Comparison of ENCODE assay signal across 2 cellular contexts in the genomic region with DNA sequence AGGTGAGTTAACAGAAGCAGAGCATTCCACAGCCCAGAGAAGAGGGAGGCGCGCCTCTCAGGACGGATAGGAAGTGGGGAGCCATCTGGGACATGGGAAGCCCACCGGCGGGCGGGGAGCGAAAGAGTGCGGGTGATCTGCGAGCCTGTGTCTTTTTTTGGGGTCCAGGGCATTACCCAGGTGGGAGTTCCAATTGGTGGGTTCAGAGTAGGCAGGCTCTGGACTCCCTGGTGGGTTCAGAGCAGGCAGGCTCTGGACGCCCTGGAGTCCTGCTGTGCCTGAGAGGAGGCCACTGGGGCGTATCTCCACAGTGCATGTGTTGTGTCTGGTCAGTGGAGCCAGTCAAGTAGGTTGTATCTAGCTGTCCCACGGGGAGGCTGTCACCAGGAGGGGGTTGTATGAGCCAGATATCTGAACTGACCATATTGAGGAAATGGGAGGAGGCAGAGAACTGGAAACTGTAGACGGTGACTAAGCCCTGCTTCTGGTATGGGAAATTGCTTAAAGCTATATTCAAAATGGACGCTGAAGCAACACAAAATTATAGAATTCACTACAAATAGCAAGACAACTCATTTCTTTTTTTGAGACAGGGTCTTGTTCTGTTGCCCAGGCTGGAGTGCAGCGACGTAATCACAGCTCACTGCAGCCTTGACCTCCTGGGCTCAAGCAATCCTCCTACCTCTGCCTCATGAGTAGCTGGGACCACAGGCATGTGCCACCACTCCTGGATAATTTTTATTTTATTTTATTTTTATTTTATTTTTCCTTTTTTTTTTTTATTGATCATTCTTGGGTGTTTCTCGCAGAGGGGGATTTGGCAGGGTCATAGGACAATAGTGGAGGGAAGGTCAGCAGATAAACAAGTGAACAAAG.
TF ChIP-seq lines count a peak whose summit lies in the region.

No MANE protein-coding gene starts in this region.

TF ChIP-seq in GM12878, 131 proteins besides CTCF, POLR2A, EP300 and RAD21 (continues in another document):
- TF ChIP-seq TBL1XR1 (IDR thresholded peaks at IDR 0.05; ENCODE audit: low read depth, low read length) (no peak), ZNF207 (IDR thresholded peaks at IDR 0.05; ENCODE audit: borderline replicate concordance) (no peak), IKZF1 (conservative IDR thresholded peaks at IDR 0.05) (no peak; the same call in 1 of the 2 replicates), ZNF217 (IDR thresholded peaks at IDR 0.05) (no peak), SREBF2 (IDR thresholded peaks at IDR 0.05; ENCODE audit: low read length) (no peak), RB1 (IDR thresholded peaks at IDR 0.05; ENCODE audit: borderline replicate concordance) (no peak), ZNF274 (IDR thresholded peaks at IDR 0.05; ENCODE audit: insufficient read depth, insufficient read length) (no peak), HDAC2 (IDR thresholded peaks at IDR 0.05) (no peak), MEF2A (IDR thresholded peaks at IDR 0.05; ENCODE audit: insufficient read depth, low read depth, low read length) (no peak), BMI1 (IDR thresholded peaks at IDR 0.05; ENCODE audit: borderline replicate concordance) (no peak), LARP7 (IDR thresholded peaks at IDR 0.05) (no peak), SMC3 (IDR thresholded peaks at IDR 0.05; ENCODE audit: borderline replicate concordance, low read length) (no peak), POLR2AphosphoS2 (IDR thresholded peaks at IDR 0.05; ENCODE audit: low read depth, low read length) (no peak), IKZF2 (IDR thresholded peaks at IDR 0.05) (0 out of 4 replicates have a peak, but pooled peaks have one; percentile 21 to 24), ZNF24 (IDR thresholded peaks at IDR 0.05) (no peak)
- TF ChIP-seq, protein P1, sequence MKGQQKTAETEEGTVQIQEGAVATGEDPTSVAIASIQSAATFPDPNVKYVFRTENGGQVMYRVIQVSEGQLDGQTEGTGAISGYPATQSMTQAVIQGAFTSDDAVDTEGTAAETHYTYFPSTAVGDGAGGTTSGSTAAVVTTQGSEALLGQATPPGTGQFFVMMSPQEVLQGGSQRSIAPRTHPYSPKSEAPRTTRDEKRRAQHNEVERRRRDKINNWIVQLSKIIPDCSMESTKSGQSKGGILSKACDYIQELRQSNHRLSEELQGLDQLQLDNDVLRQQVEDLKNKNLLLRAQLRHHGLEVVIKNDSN (IDR thresholded peaks at IDR 0.05; ENCODE audit: borderline replicate concordance, extremely low read length, insufficient read depth, low read depth, low read length) = no peak
- TF ChIP-seq, protein P2, sequence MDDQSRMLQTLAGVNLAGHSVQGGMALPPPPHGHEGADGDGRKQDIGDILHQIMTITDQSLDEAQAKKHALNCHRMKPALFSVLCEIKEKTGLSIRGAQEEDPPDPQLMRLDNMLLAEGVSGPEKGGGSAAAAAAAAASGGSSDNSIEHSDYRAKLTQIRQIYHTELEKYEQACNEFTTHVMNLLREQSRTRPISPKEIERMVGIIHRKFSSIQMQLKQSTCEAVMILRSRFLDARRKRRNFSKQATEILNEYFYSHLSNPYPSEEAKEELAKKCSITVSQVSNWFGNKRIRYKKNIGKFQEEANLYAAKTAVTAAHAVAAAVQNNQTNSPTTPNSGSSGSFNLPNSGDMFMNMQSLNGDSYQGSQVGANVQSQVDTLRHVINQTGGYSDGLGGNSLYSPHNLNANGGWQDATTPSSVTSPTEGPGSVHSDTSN (IDR thresholded peaks at IDR 0.05; ENCODE audit: insufficient replicate concordance, low read depth, low read length) = no peak
- TF ChIP-seq, protein P3, sequence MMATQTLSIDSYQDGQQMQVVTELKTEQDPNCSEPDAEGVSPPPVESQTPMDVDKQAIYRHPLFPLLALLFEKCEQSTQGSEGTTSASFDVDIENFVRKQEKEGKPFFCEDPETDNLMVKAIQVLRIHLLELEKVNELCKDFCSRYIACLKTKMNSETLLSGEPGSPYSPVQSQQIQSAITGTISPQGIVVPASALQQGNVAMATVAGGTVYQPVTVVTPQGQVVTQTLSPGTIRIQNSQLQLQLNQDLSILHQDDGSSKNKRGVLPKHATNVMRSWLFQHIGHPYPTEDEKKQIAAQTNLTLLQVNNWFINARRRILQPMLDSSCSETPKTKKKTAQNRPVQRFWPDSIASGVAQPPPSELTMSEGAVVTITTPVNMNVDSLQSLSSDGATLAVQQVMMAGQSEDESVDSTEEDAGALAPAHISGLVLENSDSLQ (IDR thresholded peaks at IDR 0.05) = 0 out of 2 replicates have a peak, but pooled peaks have one; percentile 11
- TF ChIP-seq, protein P4, sequence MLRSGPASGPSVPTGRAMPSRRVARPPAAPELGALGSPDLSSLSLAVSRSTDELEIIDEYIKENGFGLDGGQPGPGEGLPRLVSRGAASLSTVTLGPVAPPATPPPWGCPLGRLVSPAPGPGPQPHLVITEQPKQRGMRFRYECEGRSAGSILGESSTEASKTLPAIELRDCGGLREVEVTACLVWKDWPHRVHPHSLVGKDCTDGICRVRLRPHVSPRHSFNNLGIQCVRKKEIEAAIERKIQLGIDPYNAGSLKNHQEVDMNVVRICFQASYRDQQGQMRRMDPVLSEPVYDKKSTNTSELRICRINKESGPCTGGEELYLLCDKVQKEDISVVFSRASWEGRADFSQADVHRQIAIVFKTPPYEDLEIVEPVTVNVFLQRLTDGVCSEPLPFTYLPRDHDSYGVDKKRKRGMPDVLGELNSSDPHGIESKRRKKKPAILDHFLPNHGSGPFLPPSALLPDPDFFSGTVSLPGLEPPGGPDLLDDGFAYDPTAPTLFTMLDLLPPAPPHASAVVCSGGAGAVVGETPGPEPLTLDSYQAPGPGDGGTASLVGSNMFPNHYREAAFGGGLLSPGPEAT (IDR thresholded peaks at IDR 0.05; ENCODE audit: low read depth) = no peak
- TF ChIP-seq, protein P5, sequence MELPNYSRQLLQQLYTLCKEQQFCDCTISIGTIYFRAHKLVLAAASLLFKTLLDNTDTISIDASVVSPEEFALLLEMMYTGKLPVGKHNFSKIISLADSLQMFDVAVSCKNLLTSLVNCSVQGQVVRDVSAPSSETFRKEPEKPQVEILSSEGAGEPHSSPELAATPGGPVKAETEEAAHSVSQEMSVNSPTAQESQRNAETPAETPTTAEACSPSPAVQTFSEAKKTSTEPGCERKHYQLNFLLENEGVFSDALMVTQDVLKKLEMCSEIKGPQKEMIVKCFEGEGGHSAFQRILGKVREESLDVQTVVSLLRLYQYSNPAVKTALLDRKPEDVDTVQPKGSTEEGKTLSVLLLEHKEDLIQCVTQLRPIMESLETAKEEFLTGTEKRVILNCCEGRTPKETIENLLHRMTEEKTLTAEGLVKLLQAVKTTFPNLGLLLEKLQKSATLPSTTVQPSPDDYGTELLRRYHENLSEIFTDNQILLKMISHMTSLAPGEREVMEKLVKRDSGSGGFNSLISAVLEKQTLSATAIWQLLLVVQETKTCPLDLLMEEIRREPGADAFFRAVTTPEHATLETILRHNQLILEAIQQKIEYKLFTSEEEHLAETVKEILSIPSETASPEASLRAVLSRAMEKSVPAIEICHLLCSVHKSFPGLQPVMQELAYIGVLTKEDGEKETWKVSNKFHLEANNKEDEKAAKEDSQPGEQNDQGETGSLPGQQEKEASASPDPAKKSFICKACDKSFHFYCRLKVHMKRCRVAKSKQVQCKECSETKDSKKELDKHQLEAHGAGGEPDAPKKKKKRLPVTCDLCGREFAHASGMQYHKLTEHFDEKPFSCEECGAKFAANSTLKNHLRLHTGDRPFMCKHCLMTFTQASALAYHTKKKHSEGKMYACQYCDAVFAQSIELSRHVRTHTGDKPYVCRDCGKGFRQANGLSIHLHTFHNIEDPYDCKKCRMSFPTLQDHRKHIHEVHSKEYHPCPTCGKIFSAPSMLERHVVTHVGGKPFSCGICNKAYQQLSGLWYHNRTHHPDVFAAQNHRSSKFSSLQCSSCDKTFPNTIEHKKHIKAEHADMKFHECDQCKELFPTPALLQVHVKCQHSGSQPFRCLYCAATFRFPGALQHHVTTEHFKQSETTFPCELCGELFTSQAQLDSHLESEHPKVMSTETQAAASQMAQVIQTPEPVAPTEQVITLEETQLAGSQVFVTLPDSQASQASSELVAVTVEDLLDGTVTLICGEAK (IDR thresholded peaks at IDR 0.05; ENCODE audit: borderline replicate concordance) = no peak

TF ChIP-seq in GM23338, 12 proteins besides CTCF, POLR2A, EP300 and RAD21:
- no peak for TF ChIP-seq ZNF331 (CRISPR knock-in tag; IDR thresholded peaks at IDR 0.05; ENCODE audit: low read depth)
- TF ChIP-seq EZH2 (IDR thresholded peaks at IDR 0.05; ENCODE audit: low read depth, unreplicated experiment) = no peak
- no peak for TF ChIP-seq POLR2AphosphoS5 (IDR thresholded peaks at IDR 0.05; ENCODE audit: low read depth)
- TF ChIP-seq ZNF114 (CRISPR knock-in tag; IDR thresholded peaks at IDR 0.05) = no peak
- no peak for TF ChIP-seq EZH2phosphoT487 (IDR thresholded peaks at IDR 0.05; ENCODE audit: unreplicated experiment)
- TF ChIP-seq, protein P6, sequence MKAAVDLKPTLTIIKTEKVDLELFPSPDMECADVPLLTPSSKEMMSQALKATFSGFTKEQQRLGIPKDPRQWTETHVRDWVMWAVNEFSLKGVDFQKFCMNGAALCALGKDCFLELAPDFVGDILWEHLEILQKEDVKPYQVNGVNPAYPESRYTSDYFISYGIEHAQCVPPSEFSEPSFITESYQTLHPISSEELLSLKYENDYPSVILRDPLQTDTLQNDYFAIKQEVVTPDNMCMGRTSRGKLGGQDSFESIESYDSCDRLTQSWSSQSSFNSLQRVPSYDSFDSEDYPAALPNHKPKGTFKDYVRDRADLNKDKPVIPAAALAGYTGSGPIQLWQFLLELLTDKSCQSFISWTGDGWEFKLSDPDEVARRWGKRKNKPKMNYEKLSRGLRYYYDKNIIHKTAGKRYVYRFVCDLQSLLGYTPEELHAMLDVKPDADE (IDR thresholded peaks at IDR 0.05) = no peak
- TF ChIP-seq, protein P7, sequence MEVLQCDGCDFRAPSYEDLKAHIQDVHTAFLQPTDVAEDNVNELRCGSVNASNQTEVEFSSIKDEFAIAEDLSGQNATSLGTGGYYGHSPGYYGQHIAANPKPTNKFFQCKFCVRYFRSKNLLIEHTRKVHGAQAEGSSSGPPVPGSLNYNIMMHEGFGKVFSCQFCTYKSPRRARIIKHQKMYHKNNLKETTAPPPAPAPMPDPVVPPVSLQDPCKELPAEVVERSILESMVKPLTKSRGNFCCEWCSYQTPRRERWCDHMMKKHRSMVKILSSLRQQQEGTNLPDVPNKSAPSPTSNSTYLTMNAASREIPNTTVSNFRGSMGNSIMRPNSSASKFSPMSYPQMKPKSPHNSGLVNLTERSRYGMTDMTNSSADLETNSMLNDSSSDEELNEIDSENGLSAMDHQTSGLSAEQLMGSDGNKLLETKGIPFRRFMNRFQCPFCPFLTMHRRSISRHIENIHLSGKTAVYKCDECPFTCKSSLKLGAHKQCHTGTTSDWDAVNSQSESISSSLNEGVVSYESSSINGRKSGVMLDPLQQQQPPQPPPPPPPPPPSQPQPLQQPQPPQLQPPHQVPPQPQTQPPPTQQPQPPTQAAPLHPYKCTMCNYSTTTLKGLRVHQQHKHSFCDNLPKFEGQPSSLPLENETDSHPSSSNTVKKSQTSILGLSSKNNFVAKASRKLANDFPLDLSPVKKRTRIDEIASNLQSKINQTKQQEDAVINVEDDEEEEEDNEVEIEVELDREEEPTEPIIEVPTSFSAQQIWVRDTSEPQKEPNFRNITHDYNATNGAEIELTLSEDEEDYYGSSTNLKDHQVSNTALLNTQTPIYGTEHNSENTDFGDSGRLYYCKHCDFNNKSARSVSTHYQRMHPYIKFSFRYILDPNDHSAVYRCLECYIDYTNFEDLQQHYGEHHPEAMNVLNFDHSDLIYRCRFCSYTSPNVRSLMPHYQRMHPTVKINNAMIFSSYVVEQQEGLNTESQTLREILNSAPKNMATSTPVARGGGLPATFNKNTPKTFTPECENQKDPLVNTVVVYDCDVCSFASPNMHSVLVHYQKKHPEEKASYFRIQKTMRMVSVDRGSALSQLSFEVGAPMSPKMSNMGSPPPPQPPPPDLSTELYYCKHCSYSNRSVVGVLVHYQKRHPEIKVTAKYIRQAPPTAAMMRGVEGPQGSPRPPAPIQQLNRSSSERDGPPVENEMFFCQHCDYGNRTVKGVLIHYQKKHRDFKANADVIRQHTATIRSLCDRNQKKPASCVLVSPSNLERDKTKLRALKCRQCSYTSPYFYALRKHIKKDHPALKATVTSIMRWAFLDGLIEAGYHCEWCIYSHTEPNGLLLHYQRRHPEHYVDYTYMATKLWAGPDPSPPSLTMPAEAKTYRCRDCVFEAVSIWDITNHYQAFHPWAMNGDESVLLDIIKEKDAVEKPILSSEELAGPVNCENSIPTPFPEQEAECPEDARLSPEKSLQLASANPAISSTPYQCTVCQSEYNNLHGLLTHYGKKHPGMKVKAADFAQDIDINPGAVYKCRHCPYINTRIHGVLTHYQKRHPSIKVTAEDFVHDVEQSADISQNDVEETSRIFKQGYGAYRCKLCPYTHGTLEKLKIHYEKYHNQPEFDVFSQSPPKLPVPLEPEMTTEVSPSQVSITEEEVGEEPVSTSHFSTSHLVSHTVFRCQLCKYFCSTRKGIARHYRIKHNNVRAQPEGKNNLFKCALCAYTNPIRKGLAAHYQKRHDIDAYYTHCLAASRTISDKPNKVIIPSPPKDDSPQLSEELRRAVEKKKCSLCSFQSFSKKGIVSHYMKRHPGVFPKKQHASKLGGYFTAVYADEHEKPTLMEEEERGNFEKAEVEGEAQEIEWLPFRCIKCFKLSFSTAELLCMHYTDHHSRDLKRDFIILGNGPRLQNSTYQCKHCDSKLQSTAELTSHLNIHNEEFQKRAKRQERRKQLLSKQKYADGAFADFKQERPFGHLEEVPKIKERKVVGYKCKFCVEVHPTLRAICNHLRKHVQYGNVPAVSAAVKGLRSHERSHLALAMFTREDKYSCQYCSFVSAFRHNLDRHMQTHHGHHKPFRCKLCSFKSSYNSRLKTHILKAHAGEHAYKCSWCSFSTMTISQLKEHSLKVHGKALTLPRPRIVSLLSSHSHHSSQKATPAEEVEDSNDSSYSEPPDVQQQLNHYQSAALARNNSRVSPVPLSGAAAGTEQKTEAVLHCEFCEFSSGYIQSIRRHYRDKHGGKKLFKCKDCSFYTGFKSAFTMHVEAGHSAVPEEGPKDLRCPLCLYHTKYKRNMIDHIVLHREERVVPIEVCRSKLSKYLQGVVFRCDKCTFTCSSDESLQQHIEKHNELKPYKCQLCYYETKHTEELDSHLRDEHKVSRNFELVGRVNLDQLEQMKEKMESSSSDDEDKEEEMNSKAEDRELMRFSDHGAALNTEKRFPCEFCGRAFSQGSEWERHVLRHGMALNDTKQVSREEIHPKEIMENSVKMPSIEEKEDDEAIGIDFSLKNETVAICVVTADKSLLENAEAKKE (CRISPR knock-in tag; IDR thresholded peaks at IDR 0.05) = no peak
- TF ChIP-seq STAT1 (IDR thresholded peaks at IDR 0.05; ENCODE audit: unreplicated experiment) = no peak
